ENCODE assay signal across 14 cellular contexts in the genomic region with DNA sequence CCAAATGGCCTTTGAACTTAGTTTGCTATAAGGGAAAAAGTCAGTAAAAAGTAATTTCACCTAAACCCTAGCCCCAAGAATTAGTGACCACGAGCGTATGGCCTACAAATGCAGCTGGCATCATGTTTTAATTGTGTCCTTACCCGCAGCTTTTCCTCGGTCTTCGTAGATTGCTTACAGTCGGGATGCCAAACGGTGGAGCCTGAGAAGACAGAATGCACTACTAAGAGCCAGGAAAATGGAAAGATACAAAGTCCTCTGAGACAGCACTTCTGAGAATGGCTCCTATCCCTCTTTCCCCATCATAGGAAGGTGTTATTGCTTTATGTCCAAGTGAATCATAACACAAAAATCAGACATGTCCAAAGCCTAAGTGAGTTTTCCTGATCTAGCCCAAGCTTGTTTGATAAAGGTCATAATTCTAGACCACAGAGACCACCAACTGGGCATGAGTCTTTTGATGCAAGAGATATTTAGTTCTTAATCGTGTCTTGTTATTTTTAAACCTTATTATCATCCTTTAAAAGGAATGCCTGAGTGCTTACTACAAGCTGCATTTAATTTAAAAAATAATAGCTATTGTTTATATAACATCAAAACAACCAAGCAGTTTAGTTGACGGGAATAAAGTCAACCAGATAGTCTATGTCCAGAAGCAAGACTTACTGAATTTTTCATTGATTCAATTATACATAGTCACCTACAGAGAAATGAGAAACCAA.
DNase-seq lines count a peak whose midpoint lies in the region; ATAC-seq, FAIRE-seq and TF ChIP-seq lines count a peak whose summit lies in the region.
"Had no signal": no experiment of that assay in that cellular context is flagged by ENCODE, and none has a peak within 500 bp of the region (broad histone marks: within the 10 kb centered on the region; RNA-seq: fewer than 3 reads in every experiment).

No MANE protein-coding gene starts in this region.

- dilution Hi-C loops in keratinocyte (cut with MboI; ENCODE audit: extremely low pct_ligation_motif_present, low sequenced_read_pairs) = no loop called here

- peak overlapping the region; percentile 93 for H3K27ac Mint-ChIP-seq in activated T-cell treated with anti-CD3 and anti-CD28 coated beads, Interleukin-2, amount 50 U/mL, for 24 hours
- H3K27ac Mint-ChIP-seq in activated T-helper 2 cell treated with anti-CD3 and anti-CD28 coated beads, Interferon-gamma antibody, Interleukin-2, Interleukin-4, amounts not matched to agents 10 μg/mL and 5 μg/mL and 100 μg/mL, durations not matched to agents 14 hours and 24 hours and 36 hours = peak overlapping the region; percentile 56
- H3K27ac Mint-ChIP-seq: CD14-positive monocyte had no signal

- H3K36me3 ChIP-seq in HUES6 (ENCODE audit: control insufficient read depth, insufficient read depth, low read length) = peaks cover 16% of the 10 kb centered on the region
- H3K36me3 ChIP-seq in keratinocyte (ENCODE audit: control insufficient read depth in 2 of 2, extremely low read depth in 1 of 2, insufficient read depth in 2 of 2, low read length in 2 of 2) = peaks cover 5 to 12% of the 10 kb centered on the region in 2 experiments

- no peaks in the 10 kb centered on the region for H3K79me2 ChIP-seq in keratinocyte (ENCODE audit: control insufficient read depth, insufficient read depth, low read length)

- H3K27ac ChIP-seq in HUES6 (ENCODE audit: low read depth, low read length) (peak overlapping the region; percentile 16; the same call in 1 of the 2 replicates), keratinocyte (ENCODE audit: control insufficient read depth, insufficient read depth, low read length) (peak overlapping the region; percentile 68)
- H3K27ac ChIP-seq: pancreas had no signal

- H3K4me3 ChIP-seq in HUES6 (ENCODE audit: low read depth, low read length) = no peak overlapping the region
- no peak overlapping the region for H3K4me3 ChIP-seq in keratinocyte (ENCODE audit: control insufficient read depth in 2 of 3, extremely low read depth in 1 of 3, insufficient read depth in 2 of 3, low read depth in 1 of 3, low read length in 3 of 3)
- H3K4me3 ChIP-seq: pancreas had no signal

- peaks cover 20% of the 10 kb centered on the region for H3K4me1 ChIP-seq in HUES6 (ENCODE audit: control insufficient read depth, insufficient read depth, low read length)
- H3K4me1 ChIP-seq in keratinocyte (ENCODE audit: control insufficient read depth, extremely low read depth, insufficient read depth, low read length) = peaks cover 34% of the 10 kb centered on the region
- H3K4me1 ChIP-seq: pancreas had no signal

- FAIRE-seq in keratinocyte (lab: Jason Lieb, UNC) = no peak
- FAIRE-seq: pancreas had no signal

- H3K9ac ChIP-seq in HUES6 (ENCODE audit: low read length) = no peak overlapping the region
- no peak overlapping the region for H3K9ac ChIP-seq in keratinocyte (ENCODE audit: control insufficient read depth, extremely low read depth, insufficient read depth, low read length)

- peaks cover 72% of the 10 kb centered on the region for H3K4me1 Mint-ChIP-seq in activated T-cell treated with anti-CD3 and anti-CD28 coated beads, Interleukin-2, amount 50 U/mL, for 24 hours (ENCODE audit: low read depth)
- peaks cover 28% of the 10 kb centered on the region for H3K4me1 Mint-ChIP-seq in activated T-helper 2 cell treated with anti-CD3 and anti-CD28 coated beads, Interferon-gamma antibody, Interleukin-2, Interleukin-4, amounts not matched to agents 10 μg/mL and 5 μg/mL and 100 μg/mL, durations not matched to agents 14 hours and 24 hours and 36 hours (ENCODE audit: low read depth)

- no peak for TF ChIP-seq CTCF in keratinocyte (optimal IDR thresholded peaks at IDR 0.05 in 1 of 3, IDR thresholded peaks at IDR 0.05 in 1 of 3, conservative IDR thresholded peaks at IDR 0.05 in 1 of 3; ENCODE audit: extremely low read depth in 1 of 3, insufficient read depth in 2 of 3, low read length in 3 of 3)

- no peak overlapping the region for H3K4me3 Mint-ChIP-seq in activated T-cell treated with anti-CD3 and anti-CD28 coated beads, Interleukin-2, amount 50 U/mL, for 24 hours
- H3K4me3 Mint-ChIP-seq in activated T-helper 2 cell treated with anti-CD3 and anti-CD28 coated beads, Interferon-gamma antibody, Interleukin-2, Interleukin-4, amounts not matched to agents 10 μg/mL and 5 μg/mL and 100 μg/mL, durations not matched to agents 14 hours and 24 hours and 36 hours (ENCODE audit: low read depth) = no peak overlapping the region
- H3K4me3 Mint-ChIP-seq: CD14-positive monocyte had no signal

- no peak for ATAC-seq in GM18519 (IDR thresholded peaks at IDR 0.05; ENCODE audit: low FRiP score, unreplicated experiment)

- no peak for DNase-seq in activated T-cell treated with anti-CD3 and anti-CD28 coated beads, Interleukin-2, amount 50 U/mL, for 24 hours
- DNase-seq in activated T-cell treated with anti-CD3 and anti-CD28 coated beads for 4 hours (no peak), keratinocyte (ENCODE audit: low read depth, low spot score) (no peak), DMS 273 treated with DMSO at 0.1 percent for 48 hours (lab: John Stamatoyannopoulos, UW) (no peak), NCI-H2171 treated with DMSO at 0.1 percent for 48 hours (lab: John Stamatoyannopoulos, UW) (no peak)
- DNase-seq in activated T-helper 2 cell treated with anti-CD3 and anti-CD28 coated beads, Interferon-gamma antibody, Interleukin-2, Interleukin-4, amounts not matched to agents 10 μg/mL and 5 μg/mL and 100 μg/mL, durations not matched to agents 14 hours and 24 hours and 36 hours (ENCODE audit: low spot score) = no peak
- DNase-seq: aorta; NCI-H2029; NCI-H524 treated with DMSO at 0.1 percent for 48 hours; pancreas; stimulated activated naive CD4-positive, alpha-beta T cell had no signal

- intact Hi-C loops in activated T-helper 2 cell treated with anti-CD3 and anti-CD28 coated beads, Interferon-gamma antibody, Interleukin-2, Interleukin-4, amounts not matched to agents 10 μg/mL and 5 μg/mL and 100 μg/mL, durations not matched to agents 14 hours and 24 hours and 36 hours (cut with micrococcal nuclease) = no loop called here

- H3K27me3 Mint-ChIP-seq in activated T-cell treated with anti-CD3 and anti-CD28 coated beads, Interleukin-2, amount 50 U/mL, for 24 hours = no peaks in the 10 kb centered on the region
- H3K27me3 Mint-ChIP-seq in activated T-helper 2 cell treated with anti-CD3 and anti-CD28 coated beads, Interferon-gamma antibody, Interleukin-2, Interleukin-4, amounts not matched to agents 10 μg/mL and 5 μg/mL and 100 μg/mL, durations not matched to agents 14 hours and 24 hours and 36 hours (ENCODE audit: low read depth) = no peaks in the 10 kb centered on the region

- H3K27me3 ChIP-seq in HUES6 (ENCODE audit: control insufficient read depth, insufficient read depth, low read length) = no peaks in the 10 kb centered on the region
- no peaks in the 10 kb centered on the region for H3K27me3 ChIP-seq in keratinocyte (ENCODE audit: control insufficient read depth, extremely low read depth, insufficient read depth, low read length)
- H3K27me3 ChIP-seq: pancreas had no signal

- no peaks in the 10 kb centered on the region for H4K20me1 ChIP-seq in keratinocyte (ENCODE audit: control insufficient read depth, extremely low read depth, insufficient read depth, low read length)

- peaks cover 3% of the 10 kb centered on the region for H3K9me1 ChIP-seq in keratinocyte (ENCODE audit: control insufficient read depth, extremely low read depth, insufficient read depth, low read length)

- no peaks in the 10 kb centered on the region for H3K9me3 Mint-ChIP-seq in activated T-cell treated with anti-CD3 and anti-CD28 coated beads, Interleukin-2, amount 50 U/mL, for 24 hours
- H3K9me3 Mint-ChIP-seq in activated T-helper 2 cell treated with anti-CD3 and anti-CD28 coated beads, Interferon-gamma antibody, Interleukin-2, Interleukin-4, amounts not matched to agents 10 μg/mL and 5 μg/mL and 100 μg/mL, durations not matched to agents 14 hours and 24 hours and 36 hours = no peaks in the 10 kb centered on the region
- H3K9me3 Mint-ChIP-seq: CD14-positive monocyte had no signal

- H2AFZ ChIP-seq in keratinocyte (ENCODE audit: control insufficient read depth, low read length) = no peak overlapping the region

- H3K9me3 ChIP-seq in HUES6 (ENCODE audit: control insufficient read depth, insufficient read depth, low read depth, low read length) = no peaks in the 10 kb centered on the region
- no peaks in the 10 kb centered on the region for H3K9me3 ChIP-seq in keratinocyte (ENCODE audit: control insufficient read depth, low read depth, low read length)
- H3K9me3 ChIP-seq: pancreas had no signal

- peaks cover 86% of the 10 kb centered on the region for H3K36me3 Mint-ChIP-seq in activated T-cell treated with anti-CD3 and anti-CD28 coated beads, Interleukin-2, amount 50 U/mL, for 24 hours (ENCODE audit: low read depth)
- H3K36me3 Mint-ChIP-seq in activated T-helper 2 cell treated with anti-CD3 and anti-CD28 coated beads, Interferon-gamma antibody, Interleukin-2, Interleukin-4, amounts not matched to agents 10 μg/mL and 5 μg/mL and 100 μg/mL, durations not matched to agents 14 hours and 24 hours and 36 hours (ENCODE audit: low read depth) = peaks cover 65% of the 10 kb centered on the region
- H3K36me3 Mint-ChIP-seq: CD14-positive monocyte had no signal

- H3K4me2 ChIP-seq in keratinocyte (ENCODE audit: control insufficient read depth, extremely low read depth, insufficient read depth, low read depth, low read length) = peak overlapping the region; percentile 22
